ENCODE assay signal across 1 cellular context in the genomic region with DNA sequence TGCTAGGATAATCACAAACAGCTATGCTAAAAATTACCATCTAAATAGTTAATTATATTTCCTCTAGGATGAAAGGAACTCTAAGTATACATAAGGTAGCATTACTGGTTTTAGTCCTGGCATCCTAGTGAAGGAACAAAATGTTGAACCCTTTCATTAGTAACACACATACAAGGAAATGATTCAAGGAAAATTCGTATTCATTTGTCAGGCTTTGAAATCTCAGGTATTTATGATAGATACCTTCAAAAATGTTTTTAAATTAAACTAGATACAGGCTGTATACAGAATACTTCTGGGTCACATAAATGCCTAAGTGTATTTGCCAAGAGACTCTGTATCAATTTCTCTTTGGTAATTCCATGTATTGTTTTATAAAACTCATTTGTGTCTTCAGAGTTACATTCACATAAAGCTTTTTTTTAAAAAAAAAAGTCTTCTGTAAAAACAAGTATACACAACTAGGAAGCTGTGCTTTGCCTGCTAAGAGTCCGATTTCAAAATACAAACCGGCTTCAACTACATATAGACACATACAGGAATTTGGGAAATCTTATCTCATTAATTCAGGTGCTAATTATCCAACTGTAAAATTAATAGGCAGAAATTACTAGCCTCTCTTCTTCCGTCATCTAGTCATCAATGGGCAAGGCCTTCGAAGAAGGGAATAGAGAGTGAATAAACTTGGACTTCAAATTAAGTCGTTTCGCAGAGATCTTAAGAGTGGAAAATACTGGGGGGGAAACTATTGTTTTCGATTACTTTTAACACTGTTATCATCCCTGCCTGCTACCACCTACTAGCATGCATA.
TF ChIP-seq lines count a peak whose summit lies in the region.

No MANE protein-coding gene starts in this region.

TF ChIP-seq in IMR-90, 13 proteins besides CTCF, POLR2A, EP300 and RAD21:
- TF ChIP-seq, protein P1, sequence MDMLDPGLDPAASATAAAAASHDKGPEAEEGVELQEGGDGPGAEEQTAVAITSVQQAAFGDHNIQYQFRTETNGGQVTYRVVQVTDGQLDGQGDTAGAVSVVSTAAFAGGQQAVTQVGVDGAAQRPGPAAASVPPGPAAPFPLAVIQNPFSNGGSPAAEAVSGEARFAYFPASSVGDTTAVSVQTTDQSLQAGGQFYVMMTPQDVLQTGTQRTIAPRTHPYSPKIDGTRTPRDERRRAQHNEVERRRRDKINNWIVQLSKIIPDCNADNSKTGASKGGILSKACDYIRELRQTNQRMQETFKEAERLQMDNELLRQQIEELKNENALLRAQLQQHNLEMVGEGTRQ (IDR thresholded peaks at IDR 0.05; ENCODE audit: low read depth, low read length): no peak
- TF ChIP-seq RFX5 (IDR thresholded peaks at IDR 0.05; ENCODE audit: low read depth, low read length) (no peak), CEBPB (IDR thresholded peaks at IDR 0.05; ENCODE audit: low read depth, low read length) (no peak), RCOR1 (IDR thresholded peaks at IDR 0.05; ENCODE audit: insufficient replicate concordance, low read length) (no peak), ELK1 (IDR thresholded peaks at IDR 0.05; ENCODE audit: borderline replicate concordance, low read depth, low read length) (no peak), MAFK (IDR thresholded peaks at IDR 0.05; ENCODE audit: low read depth, low read length) (no peak), BHLHE40 (IDR thresholded peaks at IDR 0.05; ENCODE audit: low read depth, low read length) (no peak), MXI1 (IDR thresholded peaks at IDR 0.05; ENCODE audit: borderline replicate concordance, low read depth, low read length) (no peak), MAZ (IDR thresholded peaks at IDR 0.05; ENCODE audit: borderline replicate concordance, low read depth, low read length) (no peak), NFE2L2 (IDR thresholded peaks at IDR 0.05; ENCODE audit: low read depth, low read length) (no peak), SMC3 (IDR thresholded peaks at IDR 0.05; ENCODE audit: low read depth, low read length) (no peak), FOS (IDR thresholded peaks at IDR 0.05; ENCODE audit: low read depth, low read length) (no peak)
